In genomic region chr20:58835231-58835630, GRCh38 we compare ENCODE assay signal across 1 cellular context.
TF ChIP-seq lines count a peak whose summit lies in the region.

No MANE protein-coding gene starts in this region.

TF ChIP-seq in HepG2, 621 proteins besides CTCF, POLR2A, EP300 and RAD21 (continued from another document):
- TF ChIP-seq, protein P1, sequence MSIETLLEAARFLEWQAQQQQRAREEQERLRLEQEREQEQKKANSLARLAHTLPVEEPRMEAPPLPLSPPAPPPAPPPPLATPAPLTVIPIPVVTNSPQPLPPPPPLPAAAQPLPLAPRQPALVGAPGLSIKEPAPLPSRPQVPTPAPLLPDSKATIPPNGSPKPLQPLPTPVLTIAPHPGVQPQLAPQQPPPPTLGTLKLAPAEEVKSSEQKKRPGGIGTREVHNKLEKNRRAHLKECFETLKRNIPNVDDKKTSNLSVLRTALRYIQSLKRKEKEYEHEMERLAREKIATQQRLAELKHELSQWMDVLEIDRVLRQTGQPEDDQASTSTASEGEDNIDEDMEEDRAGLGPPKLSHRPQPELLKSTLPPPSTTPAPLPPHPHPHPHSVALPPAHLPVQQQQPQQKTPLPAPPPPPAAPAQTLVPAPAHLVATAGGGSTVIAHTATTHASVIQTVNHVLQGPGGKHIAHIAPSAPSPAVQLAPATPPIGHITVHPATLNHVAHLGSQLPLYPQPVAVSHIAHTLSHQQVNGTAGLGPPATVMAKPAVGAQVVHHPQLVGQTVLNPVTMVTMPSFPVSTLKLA (IDR thresholded peaks at IDR 0.05), result 0 out of 2 replicates have a peak, but pooled peaks have one; percentile 13
